20 cellular contexts compared by ENCODE assay signal in the genomic region with DNA sequence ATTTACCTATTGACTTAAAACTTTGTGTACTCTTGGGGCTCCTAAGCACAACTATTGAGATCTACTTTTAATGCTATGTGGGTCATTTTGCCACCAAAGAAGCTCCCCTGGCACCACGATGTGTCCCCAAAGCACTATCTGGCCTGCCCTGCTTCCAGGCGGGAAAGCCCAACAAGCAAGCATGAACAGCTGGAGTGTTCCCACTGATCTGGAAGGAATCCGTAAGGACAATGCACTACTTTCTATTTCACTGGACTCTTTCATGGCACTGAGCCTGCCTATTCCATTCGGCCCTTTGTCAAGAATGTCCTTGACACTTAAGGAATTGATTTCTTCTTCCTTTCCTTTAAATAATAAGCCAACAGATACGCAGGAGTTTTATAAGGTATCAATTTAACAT. TPM values are rescaled to one million over a fixed set of nuclear protein-coding genes. Genes with fewer than 3 reads are reported as not detected.
DNase-seq lines count a peak whose midpoint lies in the region; ATAC-seq and TF ChIP-seq lines count a peak whose summit lies in the region.
"Had no signal": no experiment of that assay in that cellular context is flagged by ENCODE, and none has a peak within 500 bp of the region (broad histone marks: within the 10 kb centered on the region; RNA-seq: fewer than 3 reads in every experiment).

No MANE protein-coding gene starts in this region.

- H3K4me1 ChIP-seq in adrenal gland (replicated peaks in 1 of 2) = peaks cover 5 to 17% of the 10 kb centered on the region in 2 donors
- peaks cover 4% of the 10 kb centered on the region for H3K4me1 ChIP-seq in testis
- H3K4me1 ChIP-seq: Peyer's patch, SJSA1 had no signal

- H3K4me3 ChIP-seq in adrenal gland (no peak overlapping the region), coronary artery (no peak overlapping the region), testis (no peak overlapping the region)
- H3K4me3 ChIP-seq: Peyer's patch, SJSA1 had no signal

- WGBS in adrenal gland, 4 donors = 20 to 43% (median 34%) methylated on average over 5 of the region's 5 CpGs
- WGBS in testis, 2 donors = 19 to 34% methylated on average over 3 to 5 of the region's 5 CpGs

- no peaks in the 10 kb centered on the region for H3K36me3 ChIP-seq in adrenal gland (replicated peaks in 1 of 2)
- no peaks in the 10 kb centered on the region for H3K36me3 ChIP-seq in testis (ENCODE audit: low read depth, missing control alignments)
- H3K36me3 ChIP-seq: Peyer's patch, SJSA1 had no signal

- peak overlapping the region in 2 of 5 donors; percentile 40 to 51 for H3K27ac ChIP-seq in adrenal gland
- peak overlapping the region; percentile 30 to 58 for H3K27ac ChIP-seq in coronary artery
- no peak overlapping the region for H3K27ac ChIP-seq in testis
- H3K27ac ChIP-seq: C4-2B, KMS-11, Peyer's patch, SJSA1 had no signal

- TF ChIP-seq POLR2A in adrenal gland (IDR thresholded peaks at IDR 0.05) (no peak), testis (IDR thresholded peaks at IDR 0.05) (no peak)

- DNase-seq in adrenal gland = peak in 4 of 7 donors; percentile 10 to 53 (median 20)
- DNase-seq in coronary artery (ENCODE audit: low spot score) = no peak
- peak; percentile 4 for DNase-seq in occipital lobe (lab: John Stamatoyannopoulos, UW)
- peak; percentile 24 for DNase-seq in testis
- no peak for DNase-seq in T-helper 1 cell
- DNase-seq in GM03348 (ENCODE audit: low spot score) = no peak
- DNase-seq: IMR-90, NCI-H1105, NCI-H146, NCI-H2029, NCI-H2171, NCI-H345, NCI-H524 treated with DMSO at 0.1 percent for 48 hours, Peyer's patch had no signal

- TF ChIP-seq CTCF in adrenal gland (IDR thresholded peaks at IDR 0.05) (no peak), coronary artery (IDR thresholded peaks at IDR 0.05) (no peak), testis (IDR thresholded peaks at IDR 0.05) (no peak)

- H3K9me3 ChIP-seq in adrenal gland (replicated peaks in 1 of 3) (no peaks in the 10 kb centered on the region), testis (no peaks in the 10 kb centered on the region)
- H3K9me3 ChIP-seq: Peyer's patch, SJSA1 had no signal

- no peak for ATAC-seq in GM21423 (IDR thresholded peaks at IDR 0.05; ENCODE audit: unreplicated experiment)

- H3K27me3 ChIP-seq in adrenal gland (no peaks in the 10 kb centered on the region), testis (no peaks in the 10 kb centered on the region)
- H3K27me3 ChIP-seq: Peyer's patch, SJSA1 had no signal

- intact Hi-C loops in adrenal gland (cut with DNase I) (no loop called here), testis (cut with DNase I; ENCODE audit: low total_unique reads) (no loop called here)

RNA-seq across cellular contexts. Expression of a gene that starts 38.8 kb away (rescaled TPM):
- total RNA-seq in adrenal gland (10 to 100 TPM in 7 of 8 donors, 1 to 10 TPM in 1; 9.1 to 51.9 (median 24.2) TPM), occipital lobe (74.2 TPM), testis (1 to 10 TPM; 2.0 to 2.4 TPM)
- polyA plus RNA-seq in adrenal gland (10 to 100 TPM; 14.7 to 30.2 (median 15.0) TPM), testis (ENCODE audit: insufficient read depth, low read depth, low replicate concordance) (1.2 TPM)
- total RNA-seq: Daoy, IMR-90, OCI-LY7, SJSA1 had no signal
- polyA plus RNA-seq: IMR-90 had no signal

Comparison
In these comparisons a context has a peak if more than half of its experiments do, and no peak if none do; other contexts are left out.
1. DNase-seq: peak in adrenal gland (4 of 7), occipital lobe (single experiment) and testis (single experiment); none in coronary artery (single experiment), T-helper 1 cell (0 of 5) and GM03348 (single experiment).
2. H3K27ac ChIP-seq: peak in coronary artery (2 of 2); none in testis (0 of 2).